Comparison of ENCODE assay signal across 1 cellular context in genomic region chr6:53033764-53034163, GRCh38.
TF ChIP-seq lines count a peak whose summit lies in the region.

No MANE protein-coding gene starts in this region.

TF ChIP-seq in WTC11, 78 proteins besides CTCF, POLR2A, EP300 and RAD21 (continued from another document):
- TF ChIP-seq ZNF281 (CRISPR knock-in tag; IDR thresholded peaks at IDR 0.05) (no peak), ATF2 (CRISPR knock-in tag; IDR thresholded peaks at IDR 0.05; ENCODE audit: borderline replicate concordance, low read depth) (no peak), CREM (CRISPR knock-in tag; IDR thresholded peaks at IDR 0.05) (no peak), FOXP1 (CRISPR knock-in tag; IDR thresholded peaks at IDR 0.05; ENCODE audit: borderline replicate concordance) (no peak), AR (CRISPR knock-in tag; IDR thresholded peaks at IDR 0.05) (no peak), NFYB (CRISPR knock-in tag; conservative IDR thresholded peaks at IDR 0.05; ENCODE audit: low read depth) (no peak), RORB (CRISPR knock-in tag; IDR thresholded peaks at IDR 0.05) (no peak), ZNF423 (CRISPR knock-in tag; IDR thresholded peaks at IDR 0.05) (no peak), E2F5 (CRISPR knock-in tag; IDR thresholded peaks at IDR 0.05) (no peak), ELF4 (CRISPR knock-in tag; IDR thresholded peaks at IDR 0.05; ENCODE audit: low read depth) (no peak), ARID4B (CRISPR knock-in tag; IDR thresholded peaks at IDR 0.05; ENCODE audit: borderline replicate concordance) (no peak), ZNF671 (CRISPR knock-in tag; IDR thresholded peaks at IDR 0.05) (no peak)
